ENCODE assay signal across 28 cellular contexts in genomic region chr3:197901626-197902025, GRCh38.
"Had no signal": no experiment of that assay in that cellular context is flagged by ENCODE, and none has a peak within 500 bp of the region (broad histone marks: within the 10 kb centered on the region; RNA-seq: fewer than 3 reads in every experiment).

No MANE protein-coding gene starts in this region.

- H3K27ac ChIP-seq: ascending aorta, epithelial cell of prostate had no signal

- H3K4me1 ChIP-seq: ascending aorta had no signal

- H3K9me3 Mint-ChIP-seq: activated CD4-positive, alpha-beta memory T cell treated with anti-CD3 and anti-CD28 coated beads for 36 hours; activated CD4-positive, alpha-beta T cell treated with anti-CD3 and anti-CD28 coated beads, Interleukin-2, amount 10 ng/mL, durations not matched to agents 24 days and 14 days; activated naive CD4-positive, alpha-beta T cell treated with anti-CD3 and anti-CD28 coated beads, Interleukin-2, amount 10 ng/mL, durations not matched to agents 7 days and 5 days; activated naive CD4-positive, alpha-beta T cell treated with anti-CD3 and anti-CD28 coated beads, Interleukin-2, amount 50 U/mL, for 72 hours; activated naive CD8-positive, alpha-beta T cell treated with anti-CD3 and anti-CD28 coated beads, Interleukin-2, amount 10 ng/mL, durations not matched to agents 7 days and 5 days; activated T-cell treated with anti-CD3 and anti-CD28 coated beads, Interleukin-2, amount 50 U/mL, for 72 hours; central memory CD8-positive, alpha-beta T cell; effector memory CD8-positive, alpha-beta T cell; T-cell; T-helper 1 cell treated with Interleukin-12 subunit alpha and Interleukin-12 subunit beta and Interleukin-4 antibody, amounts not matched to agents 30 μg/mL and 1 μg/mL, for 36 hours; T-helper 2 cell treated with Interferon-gamma antibody and Interleukin-4, amounts not matched to agents 5 μg/mL and 100 μg/mL, for 36 hours had no signal

- H3K27me3 Mint-ChIP-seq: activated CD4-positive, alpha-beta memory T cell treated with anti-CD3 and anti-CD28 coated beads for 36 hours; activated CD4-positive, alpha-beta T cell treated with anti-CD3 and anti-CD28 coated beads for 36 hours; activated CD8-positive, alpha-beta memory T cell treated with anti-CD3 and anti-CD28 coated beads, Interleukin-2, amount 10 ng/mL, durations not matched to agents 7 days and 5 days; activated naive CD4-positive, alpha-beta T cell treated with anti-CD3 and anti-CD28 coated beads, Interleukin-2, amount 10 ng/mL, durations not matched to agents 7 days and 5 days; activated naive CD8-positive, alpha-beta T cell treated with anti-CD3 and anti-CD28 coated beads, Interleukin-2, amount 10 ng/mL, durations not matched to agents 7 days and 5 days; brain; central memory CD8-positive, alpha-beta T cell; effector memory CD8-positive, alpha-beta T cell; T-cell had no signal

- H3K36me3 ChIP-seq: ascending aorta had no signal

- ATAC-seq: activated CD4-positive, alpha-beta T cell treated with anti-CD3 and anti-CD28 coated beads for 36 hours; activated CD8-positive, alpha-beta memory T cell treated with anti-CD3 and anti-CD28 coated beads, Interleukin-2, amount 10 ng/mL, durations not matched to agents 7 days and 5 days; activated CD8-positive, alpha-beta T cell treated with anti-CD3 and anti-CD28 coated beads, Interleukin-2, amount 10 ng/mL, durations not matched to agents 7 days and 5 days; activated naive CD4-positive, alpha-beta T cell treated with anti-CD3 and anti-CD28 coated beads, Interleukin-2, amount 50 U/mL, for 72 hours; activated T-cell treated with anti-CD3 and anti-CD28 coated beads, Interleukin-2, amount 50 U/mL, for 72 hours; effector memory CD8-positive, alpha-beta T cell; T-cell had no signal

- H3K4me3 ChIP-seq: ascending aorta had no signal

- H3K27ac Mint-ChIP-seq: activated CD4-positive, alpha-beta memory T cell treated with anti-CD3 and anti-CD28 coated beads for 36 hours; activated CD4-positive, alpha-beta T cell treated with anti-CD3 and anti-CD28 coated beads for 36 hours; activated CD4-positive, alpha-beta T cell treated with anti-CD3 and anti-CD28 coated beads, Interleukin-2, amount 10 ng/mL, durations not matched to agents 24 days and 14 days; activated CD8-positive, alpha-beta memory T cell treated with anti-CD3 and anti-CD28 coated beads, Interleukin-2, amount 10 ng/mL, durations not matched to agents 7 days and 5 days; activated CD8-positive, alpha-beta T cell treated with anti-CD3 and anti-CD28 coated beads, Interleukin-2, amount 10 ng/mL, durations not matched to agents 7 days and 5 days; activated naive CD4-positive, alpha-beta T cell treated with anti-CD3 and anti-CD28 coated beads, Interleukin-2, amount 10 ng/mL, durations not matched to agents 7 days and 5 days; activated naive CD4-positive, alpha-beta T cell treated with anti-CD3 and anti-CD28 coated beads, Interleukin-2, amount 50 U/mL, for 72 hours; activated naive CD8-positive, alpha-beta T cell treated with anti-CD3 and anti-CD28 coated beads, Interleukin-2, amount 10 ng/mL, durations not matched to agents 7 days and 5 days; activated T-cell treated with anti-CD3 and anti-CD28 coated beads, Interleukin-2, amount 50 U/mL, for 72 hours; brain; effector memory CD8-positive, alpha-beta T cell; T-cell; T-helper 1 cell treated with Interleukin-12 subunit alpha and Interleukin-12 subunit beta and Interleukin-4 antibody, amounts not matched to agents 30 μg/mL and 1 μg/mL, for 36 hours; T-helper 2 cell treated with Interferon-gamma antibody and Interleukin-4, amounts not matched to agents 5 μg/mL and 100 μg/mL, for 36 hours had no signal

- H3K27me3 ChIP-seq: ascending aorta had no signal

- H3K9me3 ChIP-seq: ascending aorta had no signal

- H3K36me3 Mint-ChIP-seq: activated CD4-positive, alpha-beta memory T cell treated with anti-CD3 and anti-CD28 coated beads for 36 hours; activated CD8-positive, alpha-beta memory T cell treated with anti-CD3 and anti-CD28 coated beads, Interleukin-2, amount 10 ng/mL, durations not matched to agents 7 days and 5 days; activated naive CD4-positive, alpha-beta T cell treated with anti-CD3 and anti-CD28 coated beads, Interleukin-2, amount 10 ng/mL, durations not matched to agents 7 days and 5 days; activated naive CD4-positive, alpha-beta T cell treated with anti-CD3 and anti-CD28 coated beads, Interleukin-2, amount 50 U/mL, for 72 hours; activated naive CD8-positive, alpha-beta T cell treated with anti-CD3 and anti-CD28 coated beads, Interleukin-2, amount 10 ng/mL, durations not matched to agents 7 days and 5 days; T-cell had no signal

- H3K4me3 Mint-ChIP-seq: activated CD4-positive, alpha-beta memory T cell treated with anti-CD3 and anti-CD28 coated beads for 36 hours; activated CD4-positive, alpha-beta T cell treated with anti-CD3 and anti-CD28 coated beads for 36 hours; activated CD4-positive, alpha-beta T cell treated with anti-CD3 and anti-CD28 coated beads, Interleukin-2, amount 10 ng/mL, durations not matched to agents 24 days and 14 days; activated CD8-positive, alpha-beta memory T cell treated with anti-CD3 and anti-CD28 coated beads, Interleukin-2, amount 10 ng/mL, durations not matched to agents 7 days and 5 days; activated CD8-positive, alpha-beta T cell treated with anti-CD3 and anti-CD28 coated beads, Interleukin-2, amount 10 ng/mL, durations not matched to agents 7 days and 5 days; activated naive CD4-positive, alpha-beta T cell treated with anti-CD3 and anti-CD28 coated beads, Interleukin-2, amount 10 ng/mL, durations not matched to agents 7 days and 5 days; activated naive CD8-positive, alpha-beta T cell treated with anti-CD3 and anti-CD28 coated beads, Interleukin-2, amount 10 ng/mL, durations not matched to agents 7 days and 5 days; activated T-cell treated with anti-CD3 and anti-CD28 coated beads, Interleukin-2, amount 50 U/mL, for 72 hours; brain; central memory CD8-positive, alpha-beta T cell; effector memory CD8-positive, alpha-beta T cell; T-cell; T-helper 1 cell treated with Interleukin-12 subunit alpha and Interleukin-12 subunit beta and Interleukin-4 antibody, amounts not matched to agents 30 μg/mL and 1 μg/mL, for 36 hours; T-helper 2 cell treated with Interferon-gamma antibody and Interleukin-4, amounts not matched to agents 5 μg/mL and 100 μg/mL, for 36 hours had no signal

- DNase-seq: activated CD4-positive, alpha-beta memory T cell treated with anti-CD3 and anti-CD28 coated beads for 36 hours; activated CD4-positive, alpha-beta T cell treated with anti-CD3 and anti-CD28 coated beads for 36 hours; activated CD4-positive, alpha-beta T cell treated with anti-CD3 and anti-CD28 coated beads, Interleukin-2, amount 10 ng/mL, durations not matched to agents 24 days and 14 days; activated CD4-positive, CD25-positive, alpha-beta regulatory T cell; activated CD4-positive, CD25-positive, alpha-beta regulatory T cell treated with anti-CD3 and anti-CD28 coated beads, Interleukin-2, amount 50 U/mL, for 72 hours; activated CD8-positive, alpha-beta memory T cell treated with anti-CD3 and anti-CD28 coated beads, Interleukin-2, amount 10 ng/mL, durations not matched to agents 7 days and 5 days; activated CD8-positive, alpha-beta memory T cell treated with anti-CD3 and anti-CD28 coated beads, Interleukin-2, amount 50 U/mL, for 4 hours; activated CD8-positive, alpha-beta T cell treated with anti-CD3 and anti-CD28 coated beads, Interleukin-2, amount 10 ng/mL, durations not matched to agents 7 days and 5 days; activated gamma-delta T cell; activated naive CD4-positive, alpha-beta T cell; activated naive CD4-positive, alpha-beta T cell treated with anti-CD3 and anti-CD28 coated beads, Interleukin-2, amount 10 ng/mL, durations not matched to agents 7 days and 5 days; activated naive CD8-positive, alpha-beta T cell treated with anti-CD3 and anti-CD28 coated beads, Interleukin-2, amount 10 ng/mL, durations not matched to agents 7 days and 5 days; activated T-cell treated with anti-CD3 and anti-CD28 coated beads, Interleukin-2, amount 50 U/mL, for 1 hour; activated T-cell treated with anti-CD3 and anti-CD28 coated beads, Interleukin-2, amount 50 U/mL, for 72 hours; cortex of kidney; dermis blood vessel endothelial cell; effector CD4-positive, alpha-beta T cell; effector memory CD8-positive, alpha-beta T cell; foreskin fibroblast; head of caudate nucleus; T-cell had no signal
